ENCODE assay signal across 11 cellular contexts in genomic region chr1:243731301-243731891, GRCh38.
DNase-seq lines count a peak whose midpoint lies in the region; ATAC-seq, FAIRE-seq and TF ChIP-seq lines count a peak whose summit lies in the region.
"Had no signal": no experiment of that assay in that cellular context is flagged by ENCODE, and none has a peak within 500 bp of the region (broad histone marks: within the 10 kb centered on the region; RNA-seq: fewer than 3 reads in every experiment).

No MANE protein-coding gene starts in this region.

- H3K36me3 ChIP-seq in right atrium auricular region (no peaks in the 10 kb centered on the region), astrocyte (ENCODE audit: insufficient read depth, low read length) (no peaks in the 10 kb centered on the region)
- H3K36me3 ChIP-seq: ascending aorta had no signal

- H3K4me1 Mint-ChIP-seq in astrocyte (ENCODE audit: low read depth, unreplicated experiment), result peaks cover 17% of the 10 kb centered on the region
- peaks cover 35% of the 10 kb centered on the region for H3K4me1 Mint-ChIP-seq in activated T-cell treated with anti-CD3 and anti-CD28 coated beads, Interleukin-2, amount 50 U/mL, for 4 hours (ENCODE audit: low read depth)

- FAIRE-seq in astrocyte (lab: Jason Lieb, UNC) (peak; percentile 41), urothelium cell line (lab: Jason Lieb, UNC) (no peak)
- FAIRE-seq: GM18507 had no signal

- no peaks in the 10 kb centered on the region for H4K20me1 ChIP-seq in astrocyte (ENCODE audit: insufficient read depth, low read length)

- H3K4me1 ChIP-seq in right atrium auricular region (peaks cover 0 to 29% of the 10 kb centered on the region in 2 donors), astrocyte (ENCODE audit: insufficient read depth, low read length) (peaks cover 2% of the 10 kb centered on the region)

- no peak overlapping the region for H3K4me3 Mint-ChIP-seq in astrocyte (ENCODE audit: unreplicated experiment)
- H3K4me3 Mint-ChIP-seq in activated T-cell treated with anti-CD3 and anti-CD28 coated beads, Interleukin-2, amount 50 U/mL, for 4 hours, result no peak overlapping the region

- ATAC-seq in Right ventricle myocardium superior (ENCODE audit: poor library complexity) (peak; percentile 67), left lobe of liver (peak; percentile 73), HG02798 (IDR thresholded peaks at IDR 0.05; ENCODE audit: poor library complexity, unreplicated experiment) (no peak), GM21737 (IDR thresholded peaks at IDR 0.05; ENCODE audit: unreplicated experiment) (no peak)
- no peak for ATAC-seq in activated T-cell treated with anti-CD3 and anti-CD28 coated beads, Interleukin-2, amount 50 U/mL, for 4 hours

- no peak overlapping the region for H3K9ac ChIP-seq in astrocyte (ENCODE audit: low read length)

- H3K9me3 ChIP-seq in right atrium auricular region (no peaks in the 10 kb centered on the region), astrocyte (ENCODE audit: insufficient read depth, low read depth, low read length) (no peaks in the 10 kb centered on the region)
- H3K9me3 ChIP-seq: ascending aorta had no signal

- H3K79me2 ChIP-seq in astrocyte (ENCODE audit: insufficient read depth, low read length), result peaks cover 23% of the 10 kb centered on the region

- H3K27ac Mint-ChIP-seq in astrocyte (ENCODE audit: unreplicated experiment), result no peak overlapping the region

- no peak for TF ChIP-seq CTCF in right atrium auricular region (IDR thresholded peaks at IDR 0.05)
- no peak for TF ChIP-seq CTCF in astrocyte (IDR thresholded peaks at IDR 0.05; ENCODE audit: insufficient read depth, low read depth, low read length)

- no peak overlapping the region for H2AFZ ChIP-seq in astrocyte (ENCODE audit: low read depth, low read length)

- H3K36me3 Mint-ChIP-seq in astrocyte (ENCODE audit: low read depth, unreplicated experiment), result peaks cover 5% of the 10 kb centered on the region
- peaks cover 17% of the 10 kb centered on the region for H3K36me3 Mint-ChIP-seq in activated T-cell treated with anti-CD3 and anti-CD28 coated beads, Interleukin-2, amount 50 U/mL, for 4 hours (ENCODE audit: insufficient read depth)

- DNase-seq in Right ventricle myocardium superior (no peak), right atrium auricular region (ENCODE audit: low spot score) (no peak), astrocyte (ENCODE audit: low read depth) (peak; percentile 82), left lobe of liver (ENCODE audit: low spot score) (peak; percentile 62), urothelium cell line (ENCODE audit: low spot score) (no peak)
- DNase-seq in activated T-cell treated with anti-CD3 and anti-CD28 coated beads, Interleukin-2, amount 50 U/mL, for 4 hours, result no peak
- DNase-seq: activated CD4-positive, alpha-beta T cell treated with anti-CD3 and anti-CD28 coated beads, Interleukin-2, amount 50 U/mL, for 48 hours had no signal

- peaks cover 3% of the 10 kb centered on the region for H3K9me3 Mint-ChIP-seq in astrocyte (ENCODE audit: unreplicated experiment)
- H3K9me3 Mint-ChIP-seq in activated T-cell treated with anti-CD3 and anti-CD28 coated beads, Interleukin-2, amount 50 U/mL, for 4 hours, result no peaks in the 10 kb centered on the region

- H3K4me2 ChIP-seq in astrocyte (ENCODE audit: low read length), result peak overlapping the region; percentile 4

- H3K27ac ChIP-seq in right atrium auricular region (no peak overlapping the region), astrocyte (ENCODE audit: low read depth, low read length) (peak overlapping the region; percentile 26)

- intact Hi-C loops in Right ventricle myocardium superior (cut with DNase I), result no loop called here

- H3K4me3 ChIP-seq in right atrium auricular region (no peak overlapping the region), astrocyte (ENCODE audit: insufficient read depth, low read depth, low read length) (no peak overlapping the region)

- no peaks in the 10 kb centered on the region for H3K27me3 Mint-ChIP-seq in astrocyte (ENCODE audit: low read depth, unreplicated experiment)
- H3K27me3 Mint-ChIP-seq in activated T-cell treated with anti-CD3 and anti-CD28 coated beads, Interleukin-2, amount 50 U/mL, for 4 hours (ENCODE audit: low read depth), result no peaks in the 10 kb centered on the region

- H3K27me3 ChIP-seq in right atrium auricular region (no peaks in the 10 kb centered on the region), astrocyte (ENCODE audit: insufficient read depth, low read length) (no peaks in the 10 kb centered on the region)
- H3K27me3 ChIP-seq: ascending aorta had no signal

Comparison
In these comparisons a context has a peak if more than half of its experiments do, and no peak if none do; other contexts are left out.
1. ATAC-seq: peak in Right ventricle myocardium superior (single experiment) and left lobe of liver (single experiment); none in HG02798 (single experiment), activated T-cell treated with anti-CD3 and anti-CD28 coated beads, Interleukin-2, amount 50 U/mL, for 4 hours (0 of 2) and GM21737 (single experiment).
2. DNase-seq: peak in astrocyte (single experiment) and left lobe of liver (single experiment); none in Right ventricle myocardium superior (single experiment), right atrium auricular region (single experiment), activated T-cell treated with anti-CD3 and anti-CD28 coated beads, Interleukin-2, amount 50 U/mL, for 4 hours (single experiment) and urothelium cell line (single experiment).